Comparison of ENCODE assay signal across 31 cellular contexts in the genomic region with DNA sequence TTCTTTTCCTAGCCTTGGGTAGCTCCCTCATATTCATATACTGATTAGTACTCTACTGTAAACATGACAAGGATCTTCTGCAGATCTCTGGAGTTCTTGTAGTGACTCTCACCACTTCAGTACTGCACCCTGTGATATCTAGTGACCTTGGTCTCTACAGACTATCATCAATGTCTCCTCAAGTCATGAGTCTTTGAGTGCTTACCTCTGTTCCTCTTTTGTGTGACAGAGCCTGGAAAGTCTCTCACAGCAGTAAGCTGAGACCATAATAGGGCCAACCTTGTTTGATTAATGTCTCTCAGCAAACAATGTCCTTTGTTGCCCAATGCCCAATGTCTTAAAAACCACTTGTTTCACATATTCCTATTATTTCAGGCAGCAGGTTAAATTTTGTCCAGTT. TPM values are rescaled to one million over a fixed set of nuclear protein-coding genes. Genes with fewer than 3 reads are reported as not detected.
DNase-seq lines count a peak whose midpoint lies in the region; ATAC-seq, FAIRE-seq and TF ChIP-seq lines count a peak whose summit lies in the region.
"Had no signal": no experiment of that assay in that cellular context is flagged by ENCODE, and none has a peak within 500 bp of the region (broad histone marks: within the 10 kb centered on the region; RNA-seq: fewer than 3 reads in every experiment).

No MANE protein-coding gene starts in this region.

- in situ Hi-C loops in GM23248 (cut with MboI): no loop called here

- TF ChIP-seq POLR2A in GM12891 (IDR thresholded peaks at IDR 0.05; ENCODE audit: low read depth, low read length): no peak
- no peak for TF ChIP-seq POLR2A in GM18505 (IDR thresholded peaks at IDR 0.05; ENCODE audit: borderline replicate concordance, extremely low read depth, insufficient read depth, insufficient read length)

- no peaks in the 10 kb centered on the region for H3K4me1 ChIP-seq in GM23248 (ENCODE audit: insufficient read depth)
- H3K4me1 ChIP-seq: ascending aorta, gastroesophageal sphincter, left ventricle myocardium inferior had no signal

- ATAC-seq in HG02798 (IDR thresholded peaks at IDR 0.05; ENCODE audit: poor library complexity, unreplicated experiment): no peak
- no peak for ATAC-seq in GM18505 (IDR thresholded peaks at IDR 0.05; ENCODE audit: unreplicated experiment)
- ATAC-seq: gastroesophageal sphincter, SK-N-SH treated with all-trans-retinoic acid at 6 μM for 48 hours had no signal

- peak; percentile 1 to 30 (median 5) for DNase-seq in NCI-H1417 (lab: John Stamatoyannopoulos, UW)
- DNase-seq in NCI-H1417 treated with DMSO at 0.1 percent for 48 hours (lab: John Stamatoyannopoulos, UW): no peak
- no peak for DNase-seq in GM12891 (ENCODE audit: insufficient read length, low spot score)
- peak; percentile 39 for DNase-seq in NCI-H2029 treated with DMSO at 0.1 percent for 48 hours (lab: John Stamatoyannopoulos, UW)
- DNase-seq in OCI-M1 (lab: John Stamatoyannopoulos, UW): peak; percentile 36
- no peak for DNase-seq in GM23248
- DNase-seq: 8988T; activated CD4-positive, alpha-beta T cell treated with anti-CD3 and anti-CD28 coated beads, Interleukin-2, amount 50 U/mL, for 48 hours; activated CD4-positive, CD25-positive, alpha-beta regulatory T cell; activated CD8-positive, alpha-beta memory T cell treated with anti-CD3 and anti-CD28 coated beads, Interleukin-2, amount 50 U/mL, for 4 hours; activated naive CD8-positive, alpha-beta T cell treated with anti-CD3 and anti-CD28 coated beads for 36 hours; AML-193; caudate nucleus; DMS79 treated with DMSO at 0.1 percent for 48 hours; H7; hippocampal formation; left ventricle myocardium inferior; naive B cell; NCI-H1105 treated with DMSO at 0.1 percent for 48 hours; NCI-H226; NK-92 treated with Interleukin-12 subunit alpha and Interleukin-12 subunit beta, amount 100 ng/mL, for 24 hours; RPMI8226; small intestine; stimulated activated CD4-positive, alpha-beta T cell treated with anti-CD3 and anti-CD28 coated beads, Interleukin-2, amount 100 ng/mL, for 24 hours; trophoblast cell had no signal

- H3K9me3 ChIP-seq in GM23248 (ENCODE audit: low read depth): no peaks in the 10 kb centered on the region
- H3K9me3 ChIP-seq: gastroesophageal sphincter had no signal

- H3K9me2 ChIP-seq in GM23248 (ENCODE audit: insufficient read depth): no peaks in the 10 kb centered on the region

- H3K4me2 ChIP-seq in GM23248 (ENCODE audit: unreplicated experiment): no peak overlapping the region

- no peaks in the 10 kb centered on the region for H3F3A ChIP-seq in GM23248 (ENCODE audit: insufficient read depth)

- H3K4me3 ChIP-seq in GM23248: no peak overlapping the region
- H3K4me3 ChIP-seq: ascending aorta, gastroesophageal sphincter, left ventricle myocardium inferior had no signal

- FAIRE-seq in GM12891 (lab: Jason Lieb, UNC): no peak
- FAIRE-seq: endometrium, small intestine had no signal

- H3K27ac ChIP-seq in GM23248: no peak overlapping the region
- H3K27ac ChIP-seq: ascending aorta, gastroesophageal sphincter, left ventricle myocardium inferior had no signal

- no peaks in the 10 kb centered on the region for H3K36me3 ChIP-seq in GM23248 (ENCODE audit: low read depth)
- H3K36me3 ChIP-seq: ascending aorta, gastroesophageal sphincter had no signal

- H3K9ac ChIP-seq in GM23248: no peak overlapping the region

- H3K79me2 ChIP-seq in GM23248 (ENCODE audit: insufficient read depth): no peaks in the 10 kb centered on the region

- no peaks in the 10 kb centered on the region for H4K20me1 ChIP-seq in GM23248 (ENCODE audit: insufficient read depth)

- no peaks in the 10 kb centered on the region for H3K27me3 ChIP-seq in GM23248 (replicated peaks; ENCODE audit: insufficient read depth)
- H3K27me3 ChIP-seq: ascending aorta, gastroesophageal sphincter had no signal

- H2AFZ ChIP-seq in GM23248: no peak overlapping the region

TF ChIP-seq in GM12891, 5 proteins besides CTCF, POLR2A, EP300 and RAD21:
- TF ChIP-seq SPI1 (IDR thresholded peaks at IDR 0.05; ENCODE audit: low read depth, low read length) (0 out of 2 replicates have a peak, but pooled peaks have one; percentile 1), TAF1 (IDR thresholded peaks at IDR 0.05; ENCODE audit: low read depth, low read length) (no peak)

RNA-seq across cellular contexts. Expression of gene BAZ2B, which starts 34.2 kb away (rescaled TPM):
- 17.9 TPM for polyA plus RNA-seq in GM12891 (2012; ENCODE audit: low read depth, missing spikeins)
- total RNA-seq in GM23248 (2014; rRNA removed; shearing (Covaris generic)): 20.5 and 26.2 TPM in 2 replicates
- 13.9 and 17.0 TPM in 2 replicates for polyA plus RNA-seq in GM23248 (2016; fragmentation: Nextera tagmentation; extraction: Ambion mirVana)

Comparison
In these comparisons a context has a peak if more than half of its experiments do, and no peak if none do; other contexts are left out.
1. DNase-seq: peak in NCI-H1417 (3 of 3), NCI-H2029 treated with DMSO at 0.1 percent for 48 hours (single experiment) and OCI-M1 (single experiment); none in NCI-H1417 treated with DMSO at 0.1 percent for 48 hours (single experiment), GM12891 (single experiment) and GM23248 (single experiment).